In the genomic region with DNA sequence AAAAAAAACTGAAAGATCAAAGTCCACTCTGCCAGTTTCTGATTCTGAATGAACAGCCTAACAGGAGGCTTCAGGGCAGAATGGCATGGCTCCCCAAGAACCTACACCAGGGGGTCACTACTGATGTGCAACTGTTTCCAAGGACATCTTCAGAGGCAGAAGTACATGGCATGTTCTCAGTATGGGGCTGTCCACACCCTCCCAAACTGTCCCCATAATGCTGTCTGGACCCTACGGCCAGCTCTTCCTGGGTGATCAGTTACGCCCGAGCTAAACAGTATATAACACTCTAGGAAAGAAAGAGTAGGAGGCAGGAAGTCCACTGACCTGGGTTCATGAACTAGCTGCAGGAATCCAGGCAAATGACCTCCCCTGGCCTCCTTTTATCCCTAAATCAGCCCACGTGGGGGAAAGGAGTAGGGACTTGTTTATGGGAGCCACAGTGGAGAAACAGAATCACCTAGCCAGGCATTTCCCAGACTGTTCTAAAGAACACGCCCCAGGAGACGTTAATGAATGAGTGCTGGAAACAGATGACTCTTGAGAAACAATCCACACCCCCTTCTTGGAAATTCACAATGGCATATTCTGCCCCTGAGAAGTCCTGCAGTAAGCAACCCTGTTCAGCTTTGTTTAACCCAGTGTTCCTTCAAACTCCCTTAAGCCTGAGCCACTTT, we compare ENCODE assay signal across 2 cellular contexts.
TF ChIP-seq lines count a peak whose summit lies in the region.

No MANE protein-coding gene starts in this region.

TF ChIP-seq in H1, 55 proteins besides CTCF, POLR2A, EP300 and RAD21:
- TF ChIP-seq, protein P1, sequence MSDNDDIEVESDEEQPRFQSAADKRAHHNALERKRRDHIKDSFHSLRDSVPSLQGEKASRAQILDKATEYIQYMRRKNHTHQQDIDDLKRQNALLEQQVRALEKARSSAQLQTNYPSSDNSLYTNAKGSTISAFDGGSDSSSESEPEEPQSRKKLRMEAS (IDR thresholded peaks at IDR 0.05): no peak
- no peak for TF ChIP-seq TEAD4 (IDR thresholded peaks at IDR 0.05; ENCODE audit: low read depth, low read length)

TF ChIP-seq in GM23338, 12 proteins besides CTCF, POLR2A, EP300 and RAD21:
- no peak for TF ChIP-seq JUNB (IDR thresholded peaks at IDR 0.05; ENCODE audit: unreplicated experiment)
- TF ChIP-seq CREB1 (CRISPR knock-in tag; IDR thresholded peaks at IDR 0.05; ENCODE audit: low read depth): no peak
- no peak for TF ChIP-seq EZH2 (IDR thresholded peaks at IDR 0.05; ENCODE audit: low read depth, unreplicated experiment)
- TF ChIP-seq, protein P2, sequence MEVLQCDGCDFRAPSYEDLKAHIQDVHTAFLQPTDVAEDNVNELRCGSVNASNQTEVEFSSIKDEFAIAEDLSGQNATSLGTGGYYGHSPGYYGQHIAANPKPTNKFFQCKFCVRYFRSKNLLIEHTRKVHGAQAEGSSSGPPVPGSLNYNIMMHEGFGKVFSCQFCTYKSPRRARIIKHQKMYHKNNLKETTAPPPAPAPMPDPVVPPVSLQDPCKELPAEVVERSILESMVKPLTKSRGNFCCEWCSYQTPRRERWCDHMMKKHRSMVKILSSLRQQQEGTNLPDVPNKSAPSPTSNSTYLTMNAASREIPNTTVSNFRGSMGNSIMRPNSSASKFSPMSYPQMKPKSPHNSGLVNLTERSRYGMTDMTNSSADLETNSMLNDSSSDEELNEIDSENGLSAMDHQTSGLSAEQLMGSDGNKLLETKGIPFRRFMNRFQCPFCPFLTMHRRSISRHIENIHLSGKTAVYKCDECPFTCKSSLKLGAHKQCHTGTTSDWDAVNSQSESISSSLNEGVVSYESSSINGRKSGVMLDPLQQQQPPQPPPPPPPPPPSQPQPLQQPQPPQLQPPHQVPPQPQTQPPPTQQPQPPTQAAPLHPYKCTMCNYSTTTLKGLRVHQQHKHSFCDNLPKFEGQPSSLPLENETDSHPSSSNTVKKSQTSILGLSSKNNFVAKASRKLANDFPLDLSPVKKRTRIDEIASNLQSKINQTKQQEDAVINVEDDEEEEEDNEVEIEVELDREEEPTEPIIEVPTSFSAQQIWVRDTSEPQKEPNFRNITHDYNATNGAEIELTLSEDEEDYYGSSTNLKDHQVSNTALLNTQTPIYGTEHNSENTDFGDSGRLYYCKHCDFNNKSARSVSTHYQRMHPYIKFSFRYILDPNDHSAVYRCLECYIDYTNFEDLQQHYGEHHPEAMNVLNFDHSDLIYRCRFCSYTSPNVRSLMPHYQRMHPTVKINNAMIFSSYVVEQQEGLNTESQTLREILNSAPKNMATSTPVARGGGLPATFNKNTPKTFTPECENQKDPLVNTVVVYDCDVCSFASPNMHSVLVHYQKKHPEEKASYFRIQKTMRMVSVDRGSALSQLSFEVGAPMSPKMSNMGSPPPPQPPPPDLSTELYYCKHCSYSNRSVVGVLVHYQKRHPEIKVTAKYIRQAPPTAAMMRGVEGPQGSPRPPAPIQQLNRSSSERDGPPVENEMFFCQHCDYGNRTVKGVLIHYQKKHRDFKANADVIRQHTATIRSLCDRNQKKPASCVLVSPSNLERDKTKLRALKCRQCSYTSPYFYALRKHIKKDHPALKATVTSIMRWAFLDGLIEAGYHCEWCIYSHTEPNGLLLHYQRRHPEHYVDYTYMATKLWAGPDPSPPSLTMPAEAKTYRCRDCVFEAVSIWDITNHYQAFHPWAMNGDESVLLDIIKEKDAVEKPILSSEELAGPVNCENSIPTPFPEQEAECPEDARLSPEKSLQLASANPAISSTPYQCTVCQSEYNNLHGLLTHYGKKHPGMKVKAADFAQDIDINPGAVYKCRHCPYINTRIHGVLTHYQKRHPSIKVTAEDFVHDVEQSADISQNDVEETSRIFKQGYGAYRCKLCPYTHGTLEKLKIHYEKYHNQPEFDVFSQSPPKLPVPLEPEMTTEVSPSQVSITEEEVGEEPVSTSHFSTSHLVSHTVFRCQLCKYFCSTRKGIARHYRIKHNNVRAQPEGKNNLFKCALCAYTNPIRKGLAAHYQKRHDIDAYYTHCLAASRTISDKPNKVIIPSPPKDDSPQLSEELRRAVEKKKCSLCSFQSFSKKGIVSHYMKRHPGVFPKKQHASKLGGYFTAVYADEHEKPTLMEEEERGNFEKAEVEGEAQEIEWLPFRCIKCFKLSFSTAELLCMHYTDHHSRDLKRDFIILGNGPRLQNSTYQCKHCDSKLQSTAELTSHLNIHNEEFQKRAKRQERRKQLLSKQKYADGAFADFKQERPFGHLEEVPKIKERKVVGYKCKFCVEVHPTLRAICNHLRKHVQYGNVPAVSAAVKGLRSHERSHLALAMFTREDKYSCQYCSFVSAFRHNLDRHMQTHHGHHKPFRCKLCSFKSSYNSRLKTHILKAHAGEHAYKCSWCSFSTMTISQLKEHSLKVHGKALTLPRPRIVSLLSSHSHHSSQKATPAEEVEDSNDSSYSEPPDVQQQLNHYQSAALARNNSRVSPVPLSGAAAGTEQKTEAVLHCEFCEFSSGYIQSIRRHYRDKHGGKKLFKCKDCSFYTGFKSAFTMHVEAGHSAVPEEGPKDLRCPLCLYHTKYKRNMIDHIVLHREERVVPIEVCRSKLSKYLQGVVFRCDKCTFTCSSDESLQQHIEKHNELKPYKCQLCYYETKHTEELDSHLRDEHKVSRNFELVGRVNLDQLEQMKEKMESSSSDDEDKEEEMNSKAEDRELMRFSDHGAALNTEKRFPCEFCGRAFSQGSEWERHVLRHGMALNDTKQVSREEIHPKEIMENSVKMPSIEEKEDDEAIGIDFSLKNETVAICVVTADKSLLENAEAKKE (CRISPR knock-in tag; IDR thresholded peaks at IDR 0.05): no peak
- TF ChIP-seq ZNF114 (CRISPR knock-in tag; IDR thresholded peaks at IDR 0.05): no peak
- no peak for TF ChIP-seq STAT1 (IDR thresholded peaks at IDR 0.05; ENCODE audit: unreplicated experiment)
- no peak for TF ChIP-seq POLR2AphosphoS5 (IDR thresholded peaks at IDR 0.05; ENCODE audit: low read depth)
- TF ChIP-seq EZH2phosphoT487 (IDR thresholded peaks at IDR 0.05; ENCODE audit: unreplicated experiment): no peak
- TF ChIP-seq, protein P3, sequence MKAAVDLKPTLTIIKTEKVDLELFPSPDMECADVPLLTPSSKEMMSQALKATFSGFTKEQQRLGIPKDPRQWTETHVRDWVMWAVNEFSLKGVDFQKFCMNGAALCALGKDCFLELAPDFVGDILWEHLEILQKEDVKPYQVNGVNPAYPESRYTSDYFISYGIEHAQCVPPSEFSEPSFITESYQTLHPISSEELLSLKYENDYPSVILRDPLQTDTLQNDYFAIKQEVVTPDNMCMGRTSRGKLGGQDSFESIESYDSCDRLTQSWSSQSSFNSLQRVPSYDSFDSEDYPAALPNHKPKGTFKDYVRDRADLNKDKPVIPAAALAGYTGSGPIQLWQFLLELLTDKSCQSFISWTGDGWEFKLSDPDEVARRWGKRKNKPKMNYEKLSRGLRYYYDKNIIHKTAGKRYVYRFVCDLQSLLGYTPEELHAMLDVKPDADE (IDR thresholded peaks at IDR 0.05): no peak
- no peak for TF ChIP-seq ZNF331 (CRISPR knock-in tag; IDR thresholded peaks at IDR 0.05; ENCODE audit: low read depth)
- TF ChIP-seq, protein P4, sequence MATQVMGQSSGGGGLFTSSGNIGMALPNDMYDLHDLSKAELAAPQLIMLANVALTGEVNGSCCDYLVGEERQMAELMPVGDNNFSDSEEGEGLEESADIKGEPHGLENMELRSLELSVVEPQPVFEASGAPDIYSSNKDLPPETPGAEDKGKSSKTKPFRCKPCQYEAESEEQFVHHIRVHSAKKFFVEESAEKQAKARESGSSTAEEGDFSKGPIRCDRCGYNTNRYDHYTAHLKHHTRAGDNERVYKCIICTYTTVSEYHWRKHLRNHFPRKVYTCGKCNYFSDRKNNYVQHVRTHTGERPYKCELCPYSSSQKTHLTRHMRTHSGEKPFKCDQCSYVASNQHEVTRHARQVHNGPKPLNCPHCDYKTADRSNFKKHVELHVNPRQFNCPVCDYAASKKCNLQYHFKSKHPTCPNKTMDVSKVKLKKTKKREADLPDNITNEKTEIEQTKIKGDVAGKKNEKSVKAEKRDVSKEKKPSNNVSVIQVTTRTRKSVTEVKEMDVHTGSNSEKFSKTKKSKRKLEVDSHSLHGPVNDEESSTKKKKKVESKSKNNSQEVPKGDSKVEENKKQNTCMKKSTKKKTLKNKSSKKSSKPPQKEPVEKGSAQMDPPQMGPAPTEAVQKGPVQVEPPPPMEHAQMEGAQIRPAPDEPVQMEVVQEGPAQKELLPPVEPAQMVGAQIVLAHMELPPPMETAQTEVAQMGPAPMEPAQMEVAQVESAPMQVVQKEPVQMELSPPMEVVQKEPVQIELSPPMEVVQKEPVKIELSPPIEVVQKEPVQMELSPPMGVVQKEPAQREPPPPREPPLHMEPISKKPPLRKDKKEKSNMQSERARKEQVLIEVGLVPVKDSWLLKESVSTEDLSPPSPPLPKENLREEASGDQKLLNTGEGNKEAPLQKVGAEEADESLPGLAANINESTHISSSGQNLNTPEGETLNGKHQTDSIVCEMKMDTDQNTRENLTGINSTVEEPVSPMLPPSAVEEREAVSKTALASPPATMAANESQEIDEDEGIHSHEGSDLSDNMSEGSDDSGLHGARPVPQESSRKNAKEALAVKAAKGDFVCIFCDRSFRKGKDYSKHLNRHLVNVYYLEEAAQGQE (IDR thresholded peaks at IDR 0.05; ENCODE audit: unreplicated experiment): no peak
- TF ChIP-seq NANOG (IDR thresholded peaks at IDR 0.05; ENCODE audit: borderline replicate concordance): no peak
